Comparison of ENCODE assay signal across 16 cellular contexts in genomic region chr4:118585015-118585414, GRCh38.
DNase-seq lines count a peak whose midpoint lies in the region; ATAC-seq and TF ChIP-seq lines count a peak whose summit lies in the region.
"Had no signal": no experiment of that assay in that cellular context is flagged by ENCODE, and none has a peak within 500 bp of the region (broad histone marks: within the 10 kb centered on the region; RNA-seq: fewer than 3 reads in every experiment).

No MANE protein-coding gene starts in this region.

- H3K9me3 Mint-ChIP-seq in GM23338 = no peaks in the 10 kb centered on the region
- no peaks in the 10 kb centered on the region for H3K9me3 Mint-ChIP-seq in activated CD8-positive, alpha-beta memory T cell treated with anti-CD3 and anti-CD28 coated beads, Interleukin-2, amount 10 ng/mL, durations not matched to agents 7 days and 5 days (ENCODE audit: low read depth)
- H3K9me3 Mint-ChIP-seq: CD4-positive, alpha-beta T cell had no signal

- CTCF ChIA-PET in HEK293T (lab: Yijun Ruan, JAX) = no interaction called here
- CTCF ChIA-PET in activated CD8-positive, alpha-beta memory T cell treated with anti-CD3 and anti-CD28 coated beads, Interleukin-2, amount 10 ng/mL, durations not matched to agents 7 days and 5 days (lab: Charles Lee) = no interaction called here

- H4K20me1 ChIP-seq in BLaER1 (no peaks in the 10 kb centered on the region), GM23338 (replicated peaks; ENCODE audit: insufficient read depth) (no peaks in the 10 kb centered on the region), OCI-LY3 (ENCODE audit: insufficient read depth, low read length) (no peaks in the 10 kb centered on the region)

- no peaks in the 10 kb centered on the region for H3K79me2 ChIP-seq in GM23338 (replicated peaks; ENCODE audit: insufficient read depth)
- no peaks in the 10 kb centered on the region for H3K79me2 ChIP-seq in OCI-LY3 (ENCODE audit: low read length)

- no peak overlapping the region for H3K27ac Mint-ChIP-seq in GM23338
- no peak overlapping the region for H3K27ac Mint-ChIP-seq in activated CD8-positive, alpha-beta memory T cell treated with anti-CD3 and anti-CD28 coated beads, Interleukin-2, amount 10 ng/mL, durations not matched to agents 7 days and 5 days
- H3K27ac Mint-ChIP-seq: CD4-positive, alpha-beta T cell had no signal

- H3K27ac ChIP-seq in BLaER1 (no peak overlapping the region), GM23338 (ENCODE audit: low read depth) (no peak overlapping the region), OCI-LY3 (ENCODE audit: low read length) (no peak overlapping the region), colonic mucosa (no peak overlapping the region)

- H3K4me1 ChIP-seq in BLaER1 (no peaks in the 10 kb centered on the region), GM23338 (ENCODE audit: insufficient read depth) (peaks cover 18% of the 10 kb centered on the region), OCI-LY3 (ENCODE audit: low read length) (no peaks in the 10 kb centered on the region), colonic mucosa (no peaks in the 10 kb centered on the region)

- DNase-seq in GM23338 (ENCODE audit: low spot score) (no peak), HEK293T (ENCODE audit: extremely low spot score) (no peak), GDM1 (lab: John Stamatoyannopoulos, UW) (no peak), colonic mucosa (no peak)
- no peak for DNase-seq in activated CD8-positive, alpha-beta memory T cell treated with anti-CD3 and anti-CD28 coated beads, Interleukin-2, amount 10 ng/mL, durations not matched to agents 7 days and 5 days
- DNase-seq: ACHN; AML-193; CD4-positive, alpha-beta T cell; DMS53; NCI-H1436; NCI-H2171 treated with DMSO at 0.1 percent for 48 hours; T-helper 1 cell had no signal

- H3K9me3 ChIP-seq in BLaER1 (no peaks in the 10 kb centered on the region), OCI-LY3 (ENCODE audit: insufficient read depth, low read length) (no peaks in the 10 kb centered on the region), colonic mucosa (no peaks in the 10 kb centered on the region)

- H3K4me1 Mint-ChIP-seq in GM23338 = peaks cover 22% of the 10 kb centered on the region
- H3K4me1 Mint-ChIP-seq in activated CD8-positive, alpha-beta memory T cell treated with anti-CD3 and anti-CD28 coated beads, Interleukin-2, amount 10 ng/mL, durations not matched to agents 7 days and 5 days = peaks cover 4% of the 10 kb centered on the region

- no peaks in the 10 kb centered on the region for H3K9me2 ChIP-seq in GM23338 (ENCODE audit: insufficient read depth)

- H3K4me3 ChIP-seq in BLaER1 (no peak overlapping the region), GM23338 (no peak overlapping the region), OCI-LY3 (ENCODE audit: low read length) (no peak overlapping the region), colonic mucosa (no peak overlapping the region)

- H3K27me3 ChIP-seq in BLaER1 = no peaks in the 10 kb centered on the region
- no peaks in the 10 kb centered on the region for H3K27me3 ChIP-seq in GM23338 (ENCODE audit: insufficient read depth)
- no peaks in the 10 kb centered on the region for H3K27me3 ChIP-seq in OCI-LY3 (ENCODE audit: low read depth, low read length)
- H3K27me3 ChIP-seq in colonic mucosa = no peaks in the 10 kb centered on the region

- TF ChIP-seq CTCF in GM23338 (conservative IDR thresholded peaks at IDR 0.05; ENCODE audit: low read depth in 2 of 2) (no peak), OCI-LY3 (IDR thresholded peaks at IDR 0.05; ENCODE audit: low read depth, low read length) (no peak), colonic mucosa (IDR thresholded peaks at IDR 0.05) (no peak)

- H3K27me3 Mint-ChIP-seq in GM23338 (ENCODE audit: insufficient read depth, low read depth, poor library complexity) = peaks cover 12% of the 10 kb centered on the region
- H3K27me3 Mint-ChIP-seq in activated CD8-positive, alpha-beta memory T cell treated with anti-CD3 and anti-CD28 coated beads, Interleukin-2, amount 10 ng/mL, durations not matched to agents 7 days and 5 days = peaks cover 23% of the 10 kb centered on the region

- no peak for ATAC-seq in GM23338
- ATAC-seq in esophagus mucosa = peak; percentile 32
- no peak for ATAC-seq in activated CD8-positive, alpha-beta memory T cell treated with anti-CD3 and anti-CD28 coated beads, Interleukin-2, amount 10 ng/mL, durations not matched to agents 7 days and 5 days
- ATAC-seq: Panc1 had no signal

- intact Hi-C loops in colonic mucosa (cut with DNase I) = no loop called here

- 0 out of 2 replicates have a peak overlapping the region, but pooled peaks have one; percentile 19 for H3K4me2 ChIP-seq in BLaER1
- peak overlapping the region; percentile 53; the same call in 1 of the 2 replicates for H3K4me2 ChIP-seq in GM23338
- no peak overlapping the region for H3K4me2 ChIP-seq in OCI-LY3 (ENCODE audit: low read length)

- no peaks in the 10 kb centered on the region for H3F3A ChIP-seq in GM23338 (replicated peaks; ENCODE audit: low read depth)

- peak overlapping the region; percentile 1; the same call in 1 of the 3 replicates for H3K4me3 Mint-ChIP-seq in GM23338
- no peak overlapping the region for H3K4me3 Mint-ChIP-seq in activated CD8-positive, alpha-beta memory T cell treated with anti-CD3 and anti-CD28 coated beads, Interleukin-2, amount 10 ng/mL, durations not matched to agents 7 days and 5 days
- H3K4me3 Mint-ChIP-seq: CD4-positive, alpha-beta T cell had no signal

- no peaks in the 10 kb centered on the region for H3K36me3 ChIP-seq in BLaER1
- no peaks in the 10 kb centered on the region for H3K36me3 ChIP-seq in GM23338 (ENCODE audit: insufficient read depth)
- no peaks in the 10 kb centered on the region for H3K36me3 ChIP-seq in OCI-LY3 (replicated peaks; ENCODE audit: low read depth, low read length)
- no peaks in the 10 kb centered on the region for H3K36me3 ChIP-seq in colonic mucosa

- POLR2A ChIA-PET in HEK293T (lab: Yijun Ruan, JAX) = no interaction called here

- no peaks in the 10 kb centered on the region for H3K36me3 Mint-ChIP-seq in GM23338 (ENCODE audit: low read depth)
- no peaks in the 10 kb centered on the region for H3K36me3 Mint-ChIP-seq in activated CD8-positive, alpha-beta memory T cell treated with anti-CD3 and anti-CD28 coated beads, Interleukin-2, amount 10 ng/mL, durations not matched to agents 7 days and 5 days

- H2AFZ ChIP-seq in GM23338 (peak overlapping the region; percentile 61), OCI-LY3 (ENCODE audit: low read depth, low read length) (peak overlapping the region; percentile 82)

- H3K9ac ChIP-seq in BLaER1 = no peak overlapping the region
- H3K9ac ChIP-seq in OCI-LY3 (ENCODE audit: low read length) = no peak overlapping the region
- H3K9ac ChIP-seq in colonic mucosa (ENCODE audit: low read depth in 2 of 2, low read length in 2 of 2) = no peak overlapping the region

TF ChIP-seq in GM23338, 12 proteins besides CTCF, POLR2A, EP300 and RAD21 (continues in another document):
- TF ChIP-seq ZNF331 (CRISPR knock-in tag; IDR thresholded peaks at IDR 0.05; ENCODE audit: low read depth) (no peak), CREB1 (CRISPR knock-in tag; IDR thresholded peaks at IDR 0.05; ENCODE audit: low read depth) (no peak), EZH2phosphoT487 (IDR thresholded peaks at IDR 0.05; ENCODE audit: unreplicated experiment) (no peak), STAT1 (IDR thresholded peaks at IDR 0.05; ENCODE audit: unreplicated experiment) (no peak), POLR2AphosphoS5 (IDR thresholded peaks at IDR 0.05; ENCODE audit: low read depth) (no peak), JUNB (IDR thresholded peaks at IDR 0.05; ENCODE audit: unreplicated experiment) (no peak), NANOG (IDR thresholded peaks at IDR 0.05; ENCODE audit: borderline replicate concordance) (no peak), EZH2 (IDR thresholded peaks at IDR 0.05; ENCODE audit: low read depth, unreplicated experiment) (no peak), ZNF114 (CRISPR knock-in tag; IDR thresholded peaks at IDR 0.05) (no peak)

TF ChIP-seq in HEK293T, 16 proteins besides CTCF, POLR2A, EP300 and RAD21:
- no peak for TF ChIP-seq NFRKB (IDR thresholded peaks at IDR 0.05)
TF ChIP-seq in HEK293T: peak in this region for 0.
